ENCODE assay signal across 16 cellular contexts in the genomic region with DNA sequence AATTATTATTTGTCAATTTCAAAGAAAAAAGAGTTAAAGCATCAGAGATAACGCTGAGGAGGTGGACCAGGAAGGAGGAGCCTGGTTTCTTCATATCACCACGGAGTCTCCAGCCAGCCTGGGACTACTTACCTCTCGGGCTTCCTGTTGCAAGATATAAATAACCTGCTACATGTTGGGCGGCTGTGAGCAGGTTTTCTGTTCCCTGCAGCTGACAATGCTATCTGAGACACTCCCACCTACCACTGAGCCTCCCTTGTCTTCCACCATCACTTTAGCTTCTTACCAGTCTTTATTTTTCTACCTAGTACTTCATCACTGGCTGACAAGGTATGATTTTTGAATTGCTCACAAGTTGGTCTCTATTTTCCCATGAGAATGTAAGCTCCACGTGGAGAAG.
"Had no signal": no experiment of that assay in that cellular context is flagged by ENCODE, and none has a peak within 500 bp of the region (broad histone marks: within the 10 kb centered on the region; RNA-seq: fewer than 3 reads in every experiment).

No MANE protein-coding gene starts in this region.

- DNase-seq: activated CD4-positive, alpha-beta memory T cell treated with anti-CD3 and anti-CD28 coated beads, Interleukin-2, amount 10 ng/mL, durations not matched to agents 7 days and 5 days; activated CD4-positive, alpha-beta T cell treated with anti-CD3 and anti-CD28 coated beads for 36 hours; activated naive CD8-positive, alpha-beta T cell treated with anti-CD3 and anti-CD28 coated beads, Interleukin-2, amount 50 U/mL, for 24 hours; activated T-cell treated with anti-CD3 and anti-CD28 coated beads, Interleukin-2, amount 50 U/mL, for 72 hours; foreskin keratinocyte; head of caudate nucleus; mammary epithelial cell; naive thymus-derived CD4-positive, alpha-beta T cell; right cardiac atrium; small intestine had no signal

- H3K27ac ChIP-seq: cardiac muscle cell, foreskin keratinocyte, tibial nerve, vagina, VCaP had no signal

- H3K4me3 Mint-ChIP-seq: activated CD4-positive, alpha-beta memory T cell treated with anti-CD3 and anti-CD28 coated beads, Interleukin-2, amount 10 ng/mL, durations not matched to agents 7 days and 5 days; activated CD4-positive, alpha-beta T cell treated with anti-CD3 and anti-CD28 coated beads for 36 hours; activated naive CD8-positive, alpha-beta T cell treated with anti-CD3 and anti-CD28 coated beads, Interleukin-2, amount 50 U/mL, for 24 hours; activated T-cell treated with anti-CD3 and anti-CD28 coated beads, Interleukin-2, amount 50 U/mL, for 72 hours; naive thymus-derived CD4-positive, alpha-beta T cell; stimulated activated effector memory CD8-positive, alpha-beta T cell treated with anti-CD3 and anti-CD28 coated beads, Interleukin-12 subunit alpha, Interleukin-12 subunit beta, amount 100 ng/mL, for 72 hours had no signal

- H3K36me3 ChIP-seq: cardiac muscle cell, tibial nerve, vagina had no signal

- H3K27ac Mint-ChIP-seq: activated CD4-positive, alpha-beta memory T cell treated with anti-CD3 and anti-CD28 coated beads, Interleukin-2, amount 10 ng/mL, durations not matched to agents 7 days and 5 days; activated CD4-positive, alpha-beta T cell treated with anti-CD3 and anti-CD28 coated beads for 36 hours; activated naive CD8-positive, alpha-beta T cell treated with anti-CD3 and anti-CD28 coated beads, Interleukin-2, amount 50 U/mL, for 24 hours; activated T-cell treated with anti-CD3 and anti-CD28 coated beads, Interleukin-2, amount 50 U/mL, for 72 hours; progenitor cell of endocrine pancreas; stimulated activated effector memory CD8-positive, alpha-beta T cell treated with anti-CD3 and anti-CD28 coated beads, Interleukin-12 subunit alpha, Interleukin-12 subunit beta, amount 100 ng/mL, for 72 hours had no signal

- H3K9me3 ChIP-seq: tibial nerve, vagina had no signal

- ATAC-seq: activated CD4-positive, alpha-beta T cell treated with anti-CD3 and anti-CD28 coated beads for 36 hours; activated naive CD8-positive, alpha-beta T cell treated with anti-CD3 and anti-CD28 coated beads, Interleukin-2, amount 50 U/mL, for 24 hours; activated T-cell treated with anti-CD3 and anti-CD28 coated beads, Interleukin-2, amount 50 U/mL, for 72 hours; foreskin keratinocyte; naive thymus-derived CD4-positive, alpha-beta T cell; right cardiac atrium; stimulated activated effector memory CD8-positive, alpha-beta T cell treated with anti-CD3 and anti-CD28 coated beads, Interleukin-12 subunit alpha, Interleukin-12 subunit beta, amount 100 ng/mL, for 72 hours had no signal

- H3K27me3 ChIP-seq: cardiac muscle cell, foreskin keratinocyte, tibial nerve, vagina had no signal

- H3K9me3 Mint-ChIP-seq: activated CD4-positive, alpha-beta memory T cell treated with anti-CD3 and anti-CD28 coated beads, Interleukin-2, amount 10 ng/mL, durations not matched to agents 7 days and 5 days; activated naive CD8-positive, alpha-beta T cell treated with anti-CD3 and anti-CD28 coated beads, Interleukin-2, amount 50 U/mL, for 24 hours; activated T-cell treated with anti-CD3 and anti-CD28 coated beads, Interleukin-2, amount 50 U/mL, for 72 hours; stimulated activated effector memory CD8-positive, alpha-beta T cell treated with anti-CD3 and anti-CD28 coated beads, Interleukin-12 subunit alpha, Interleukin-12 subunit beta, amount 100 ng/mL, for 72 hours had no signal

- H3K4me3 ChIP-seq: cardiac muscle cell, tibial nerve, vagina had no signal

- H3K27me3 Mint-ChIP-seq: activated CD4-positive, alpha-beta memory T cell treated with anti-CD3 and anti-CD28 coated beads, Interleukin-2, amount 10 ng/mL, durations not matched to agents 7 days and 5 days; activated CD4-positive, alpha-beta T cell treated with anti-CD3 and anti-CD28 coated beads for 36 hours; activated naive CD8-positive, alpha-beta T cell treated with anti-CD3 and anti-CD28 coated beads, Interleukin-2, amount 50 U/mL, for 24 hours had no signal
